8 cellular contexts compared by ENCODE assay signal in the genomic region with DNA sequence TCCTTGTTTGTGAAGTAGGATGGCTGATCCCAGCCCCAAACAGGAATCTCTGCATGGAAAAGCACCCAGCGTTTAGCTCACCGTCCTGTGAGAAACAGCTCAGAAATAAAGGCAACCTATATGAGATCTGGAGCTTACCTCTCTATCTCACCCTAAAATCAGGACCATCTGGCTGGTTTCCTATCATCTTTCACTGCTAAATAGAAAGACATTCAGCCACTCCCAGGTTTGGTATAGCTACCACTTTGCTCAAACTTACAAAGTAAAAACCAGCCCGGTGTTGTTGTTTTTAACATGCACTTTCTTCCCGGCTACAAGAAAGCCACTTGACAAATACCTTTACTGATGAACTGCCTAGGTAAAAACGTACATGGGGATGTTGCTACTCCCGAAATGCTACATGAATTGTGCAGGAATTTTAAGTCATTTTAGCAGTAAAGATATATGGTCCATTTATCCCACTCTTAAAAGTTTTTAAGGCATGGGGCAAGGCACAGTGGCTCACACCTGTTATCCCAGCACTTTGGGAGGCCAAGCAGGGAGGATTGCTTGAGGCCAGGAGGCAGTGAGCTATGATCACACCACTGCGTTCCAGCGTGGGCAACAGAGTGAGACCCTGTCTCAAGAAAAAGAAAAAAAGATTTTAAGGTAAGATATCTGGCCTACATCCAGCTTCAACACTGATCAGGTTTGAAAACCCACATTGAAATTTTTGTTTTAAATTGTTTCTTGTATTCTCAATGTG. TPM values are rescaled to one million over a fixed set of nuclear protein-coding genes. Genes with fewer than 3 reads are reported as not detected.
A peak's percentile ranks its signal among the peaks of the same experiment; 100 is the strongest.
DNase-seq lines count a peak whose midpoint lies in the region; ATAC-seq and TF ChIP-seq lines count a peak whose summit lies in the region.

No MANE protein-coding gene starts in this region.

- no peaks in the 10 kb centered on the region for H3K9me3 Mint-ChIP-seq in stimulated activated naive CD8-positive, alpha-beta T cell treated with anti-CD3 and anti-CD28 coated beads, Interleukin-15, Interleukin-2, amounts not matched to agents 100 ng/mL and 50 ng/mL, for 24 hours
- no peaks in the 10 kb centered on the region for H3K9me3 Mint-ChIP-seq in mesothelial cell of epicardium

- H3K4me1 Mint-ChIP-seq in stimulated activated naive CD8-positive, alpha-beta T cell treated with anti-CD3 and anti-CD28 coated beads, Interleukin-15, Interleukin-2, amounts not matched to agents 100 ng/mL and 50 ng/mL, for 24 hours (ENCODE audit: low read depth) = peaks cover 29% of the 10 kb centered on the region
- H3K4me1 Mint-ChIP-seq in mesothelial cell of epicardium = peaks cover 22% of the 10 kb centered on the region

- H3K36me3 ChIP-seq in brain microvascular endothelial cell (replicated peaks) = peaks cover 19% of the 10 kb centered on the region

- in situ Hi-C loops in brain microvascular endothelial cell (cut with HindIII; ENCODE audit: low pct_ligation_motif_present, low sequenced_read_pairs) = no loop called here

- peak overlapping the region; percentile 95 for H3K4me3 Mint-ChIP-seq in stimulated activated naive CD8-positive, alpha-beta T cell treated with anti-CD3 and anti-CD28 coated beads, Interleukin-15, Interleukin-2, amounts not matched to agents 100 ng/mL and 50 ng/mL, for 24 hours
- H3K4me3 Mint-ChIP-seq in mesothelial cell of epicardium = peak overlapping the region; percentile 95

- H3K4me3 ChIP-seq in brain microvascular endothelial cell (ENCODE audit: low read depth, low read length) = peak overlapping the region; percentile 92

- TF ChIP-seq CTCF in brain microvascular endothelial cell (IDR thresholded peaks at IDR 0.05; ENCODE audit: low read depth, low read length, missing control alignments) = no peak
- TF ChIP-seq CTCF in mesothelial cell of epicardium (IDR thresholded peaks at IDR 0.05; ENCODE audit: unreplicated experiment) = no peak

- H3K27me3 Mint-ChIP-seq in stimulated activated naive CD8-positive, alpha-beta T cell treated with anti-CD3 and anti-CD28 coated beads, Interleukin-15, Interleukin-2, amounts not matched to agents 100 ng/mL and 50 ng/mL, for 24 hours = no peaks in the 10 kb centered on the region
- no peaks in the 10 kb centered on the region for H3K27me3 Mint-ChIP-seq in mesothelial cell of epicardium (ENCODE audit: low read depth)

- no peak for DNase-seq in stimulated activated naive CD8-positive, alpha-beta T cell treated with anti-CD3 and anti-CD28 coated beads, Interleukin-15, Interleukin-2, amounts not matched to agents 100 U/mL and 50 U/mL, for 24 hours
- DNase-seq in brain microvascular endothelial cell (no peak), mesothelial cell of epicardium (ENCODE audit: low spot score in 2 of 2, unreplicated experiment in 2 of 2) (no peak), NCI-H187 treated with DMSO at 0.1 percent for 48 hours (lab: John Stamatoyannopoulos, UW) (no peak)
- DNase-seq in NK-92 treated with Interleukin-12 subunit alpha and Interleukin-12 subunit beta, amount 100 ng/mL, for 24 hours (lab: John Stamatoyannopoulos, UW) = no peak

- H3K27me3 ChIP-seq in brain microvascular endothelial cell (replicated peaks) = no peaks in the 10 kb centered on the region

- peaks cover 15% of the 10 kb centered on the region for H3K36me3 Mint-ChIP-seq in stimulated activated naive CD8-positive, alpha-beta T cell treated with anti-CD3 and anti-CD28 coated beads, Interleukin-15, Interleukin-2, amounts not matched to agents 100 ng/mL and 50 ng/mL, for 24 hours (ENCODE audit: low read depth)
- peaks cover 8% of the 10 kb centered on the region for H3K36me3 Mint-ChIP-seq in mesothelial cell of epicardium

- H3K27ac Mint-ChIP-seq in stimulated activated naive CD8-positive, alpha-beta T cell treated with anti-CD3 and anti-CD28 coated beads, Interleukin-15, Interleukin-2, amounts not matched to agents 100 ng/mL and 50 ng/mL, for 24 hours = peak overlapping the region; percentile 96
- peak overlapping the region; percentile 98 for H3K27ac Mint-ChIP-seq in mesothelial cell of epicardium

- no peak for ATAC-seq in stimulated activated naive CD8-positive, alpha-beta T cell treated with anti-CD3 and anti-CD28 coated beads, Interleukin-15, Interleukin-2, amounts not matched to agents 100 U/mL and 50 U/mL, for 24 hours
- ATAC-seq in HG02970 (IDR thresholded peaks at IDR 0.05; ENCODE audit: low FRiP score, unreplicated experiment) (no peak), GM21528 (IDR thresholded peaks at IDR 0.05; ENCODE audit: low FRiP score, unreplicated experiment) (no peak)

- H3K27ac ChIP-seq in brain microvascular endothelial cell = peak overlapping the region; percentile 97

RNA-seq across cellular contexts. Expression of a gene that starts 1.0 kb away (rescaled TPM):
- total RNA-seq in mesothelial cell of epicardium = 75.4 to 87.6 TPM (median 78.2 TPM) in 3 replicates

RNA-seq across cellular contexts. Expression of a gene that starts 51.7 kb away (rescaled TPM):
- total RNA-seq in mesothelial cell of epicardium = 20.6 to 23.4 TPM (median 22.6 TPM) in 3 replicates
